ENCODE assay signal across 26 cellular contexts in genomic region chr5:5700549-5700948, GRCh38.
"Had no signal": no experiment of that assay in that cellular context is flagged by ENCODE, and none has a peak within 500 bp of the region (broad histone marks: within the 10 kb centered on the region; RNA-seq: fewer than 3 reads in every experiment).

No MANE protein-coding gene starts in this region.

- H3K27me3 Mint-ChIP-seq: activated CD4-positive, alpha-beta T cell treated with anti-CD3 and anti-CD28 coated beads, Interleukin-2, amount 10 ng/mL, durations not matched to agents 7 days and 5 days had no signal

- H3K9me3 Mint-ChIP-seq: activated B cell treated with CpG ODN at 0.5 μM for 24 hours; activated CD4-positive, alpha-beta memory T cell treated with anti-CD3 and anti-CD28 coated beads for 36 hours; activated naive CD4-positive, alpha-beta T cell treated with anti-CD3 and anti-CD28 coated beads, Interleukin-2, amount 50 U/mL, for 72 hours; activated naive CD8-positive, alpha-beta T cell treated with anti-CD3 and anti-CD28 coated beads, Interleukin-2, amount 50 U/mL, for 24 hours; activated T-cell treated with anti-CD3 and anti-CD28 coated beads, Interleukin-2, amount 50 U/mL, for 4 hours; central memory CD8-positive, alpha-beta T cell had no signal

- H3K4me3 ChIP-seq: PC-9 had no signal

- H3K36me3 Mint-ChIP-seq: activated CD4-positive, alpha-beta memory T cell treated with anti-CD3 and anti-CD28 coated beads for 36 hours; activated naive CD4-positive, alpha-beta T cell treated with anti-CD3 and anti-CD28 coated beads, Interleukin-2, amount 50 U/mL, for 72 hours had no signal

- DNase-seq: activated B cell treated with CpG ODN at 0.5 μM for 24 hours; activated CD4-positive, alpha-beta memory T cell treated with anti-CD3 and anti-CD28 coated beads for 36 hours; activated CD4-positive, alpha-beta T cell treated with anti-CD3 and anti-CD28 coated beads for 1 hour; activated CD4-positive, alpha-beta T cell treated with anti-CD3 and anti-CD28 coated beads, Interleukin-2, amount 10 ng/mL, durations not matched to agents 7 days and 5 days; activated CD8-positive, alpha-beta memory T cell treated with anti-CD3 and anti-CD28 coated beads for 24 hours; activated effector memory CD4-positive, alpha-beta T cell treated with anti-CD3 and anti-CD28 coated beads, Interleukin-2, amount 50 U/mL, for 16 hours; activated naive CD4-positive, alpha-beta T cell treated with Interleukin-2 at 50 U/mL for 16 hours; activated naive CD8-positive, alpha-beta T cell treated with anti-CD3 and anti-CD28 coated beads, Interleukin-2, amount 50 U/mL, for 24 hours; activated T-cell treated with anti-CD3 and anti-CD28 coated beads, Interleukin-2, amount 50 U/mL, for 4 hours; MM.1S; NCI-H1092; NCI-H1417 treated with DMSO at 0.1 percent for 48 hours; NCI-H1694; NCI-H2029; NCI-H2107; NCI-H2171 treated with DMSO at 0.1 percent for 48 hours; NCI-H345; NCI-H510A; NCI-H69; NK-92 treated with Interleukin-12 subunit alpha and Interleukin-12 subunit beta, amount 100 ng/mL, for 24 hours; SIG-M5; T-helper 17 cell; T-helper 9 cell had no signal

- H3K4me3 Mint-ChIP-seq: activated B cell treated with CpG ODN at 0.5 μM for 24 hours; activated CD4-positive, alpha-beta memory T cell treated with anti-CD3 and anti-CD28 coated beads for 36 hours; activated CD4-positive, alpha-beta T cell treated with anti-CD3 and anti-CD28 coated beads, Interleukin-2, amount 10 ng/mL, durations not matched to agents 7 days and 5 days; activated naive CD8-positive, alpha-beta T cell treated with anti-CD3 and anti-CD28 coated beads, Interleukin-2, amount 50 U/mL, for 24 hours; activated T-cell treated with anti-CD3 and anti-CD28 coated beads, Interleukin-2, amount 50 U/mL, for 4 hours; central memory CD8-positive, alpha-beta T cell; T-helper 17 cell had no signal

- H3K27ac Mint-ChIP-seq: activated B cell treated with CpG ODN at 0.5 μM for 24 hours; activated CD4-positive, alpha-beta memory T cell treated with anti-CD3 and anti-CD28 coated beads for 36 hours; activated CD4-positive, alpha-beta T cell treated with anti-CD3 and anti-CD28 coated beads, Interleukin-2, amount 10 ng/mL, durations not matched to agents 7 days and 5 days; activated naive CD4-positive, alpha-beta T cell treated with anti-CD3 and anti-CD28 coated beads, Interleukin-2, amount 50 U/mL, for 72 hours; activated naive CD8-positive, alpha-beta T cell treated with anti-CD3 and anti-CD28 coated beads, Interleukin-2, amount 50 U/mL, for 24 hours; T-helper 17 cell had no signal

- H3K4me1 Mint-ChIP-seq: activated B cell treated with CpG ODN at 0.5 μM for 24 hours; activated CD4-positive, alpha-beta T cell treated with anti-CD3 and anti-CD28 coated beads, Interleukin-2, amount 10 ng/mL, durations not matched to agents 7 days and 5 days; activated naive CD8-positive, alpha-beta T cell treated with anti-CD3 and anti-CD28 coated beads, Interleukin-2, amount 50 U/mL, for 24 hours; central memory CD8-positive, alpha-beta T cell; T-helper 17 cell had no signal

- H3K27ac ChIP-seq: PC-9 had no signal
